Comparison of ENCODE assay signal across 5 cellular contexts in the genomic region with DNA sequence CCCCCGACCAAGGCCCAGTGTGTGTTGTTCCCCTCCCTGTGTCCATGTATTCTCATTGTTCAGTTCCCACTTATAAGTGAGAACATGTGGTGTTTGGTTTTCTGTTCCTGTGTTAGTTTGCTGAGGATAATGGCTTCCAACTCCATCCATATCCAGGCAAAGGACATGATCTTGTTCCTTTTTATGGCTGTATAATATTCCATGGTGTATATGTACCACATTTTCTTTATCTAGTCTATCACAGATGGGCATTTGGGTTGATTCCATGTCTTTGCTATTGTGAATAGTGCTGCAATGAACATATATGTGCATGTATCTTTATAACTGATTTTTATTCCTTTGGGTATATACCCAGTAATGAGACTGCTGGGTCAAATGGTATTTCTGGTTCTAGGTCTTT.
A peak's percentile ranks its signal among the peaks of the same experiment; 100 is the strongest.
DNase-seq lines count a peak whose midpoint lies in the region; ATAC-seq, FAIRE-seq and TF ChIP-seq lines count a peak whose summit lies in the region.
"Not testable (repeated sequence)": the region's sequence is repeated elsewhere in the genome, so short reads cannot be mapped to it uniquely, and the experiment has no call there.

No MANE protein-coding gene starts in this region.

- H4K20me1 ChIP-seq in K562 (replicated peaks; ENCODE audit: control insufficient read depth, insufficient read depth, low read length) = not testable (repeated sequence)

- H3K4me3 Mint-ChIP-seq in activated naive CD8-positive, alpha-beta T cell treated with anti-CD3 and anti-CD28 coated beads, Interleukin-2, amount 10 ng/mL, durations not matched to agents 7 days and 5 days = not testable (repeated sequence)
- peak overlapping the region; percentile 74 for H3K4me3 Mint-ChIP-seq in endothelial cell (ENCODE audit: unreplicated experiment)

- intact Hi-C loops in K562 (cut with micrococcal nuclease) = not testable (repeated sequence)

- not testable (repeated sequence) for DNase-seq in activated naive CD8-positive, alpha-beta T cell treated with anti-CD3 and anti-CD28 coated beads, Interleukin-2, amount 10 ng/mL, durations not matched to agents 7 days and 5 days; K562 (ENCODE audit: extremely low read depth in 1 of 4, low spot score in 3 of 4); endothelial cell (ENCODE audit: low spot score)

- H3K27ac ChIP-seq in HEK293 (ENCODE audit: extremely low read depth, low read depth, low read length); K562 (ENCODE audit: extremely low read depth, low read depth, low read length): not testable (repeated sequence)

- TF ChIP-seq CTCF in HEK293 (tag by site-specific recombination; IDR thresholded peaks at IDR 0.05); K562 (IDR thresholded peaks at IDR 0.05 in 2 of 3, conservative IDR thresholded peaks at IDR 0.05 in 1 of 3; ENCODE audit: insufficient read depth in 2 of 3, low read depth in 1 of 3, low read length in 3 of 3); endothelial cell (IDR thresholded peaks at IDR 0.05; ENCODE audit: unreplicated experiment): not testable (repeated sequence)

- peak overlapping the region; percentile 5 for H3K27ac Mint-ChIP-seq in activated naive CD8-positive, alpha-beta T cell treated with anti-CD3 and anti-CD28 coated beads, Interleukin-2, amount 10 ng/mL, durations not matched to agents 7 days and 5 days
- H3K27ac Mint-ChIP-seq in endothelial cell (ENCODE audit: unreplicated experiment) = not testable (repeated sequence)

- H3K36me3 Mint-ChIP-seq in activated naive CD8-positive, alpha-beta T cell treated with anti-CD3 and anti-CD28 coated beads, Interleukin-2, amount 10 ng/mL, durations not matched to agents 7 days and 5 days = peaks cover 49% of the 10 kb centered on the region
- H3K36me3 Mint-ChIP-seq in endothelial cell (ENCODE audit: low read depth, unreplicated experiment) = peaks cover 55% of the 10 kb centered on the region

- not testable (repeated sequence) for H3K27me3 ChIP-seq in K562 (ENCODE audit: control insufficient read depth in 2 of 2, insufficient read depth in 2 of 2, low read length in 2 of 2)

- CTCF ChIA-PET in HEK293 (lab: Yijun Ruan, JAX); K562 (lab: Yijun Ruan, JAX; ENCODE audit: low intra/inter-chr PET ratio): not testable (repeated sequence)

- H3K9ac ChIP-seq in K562 (ENCODE audit: insufficient read depth in 1 of 2, low read depth in 2 of 2, low read length in 2 of 2) = not testable (repeated sequence)

- not testable (repeated sequence) for H3K9me3 ChIP-seq in HEK293 (ENCODE audit: control insufficient read depth, insufficient read depth, low read depth, low read length); K562 (replicated peaks; ENCODE audit: control insufficient read depth, insufficient read depth, low read depth, low read length)

- WGBS in K562 (ENCODE audit: insufficient coverage, low coverage, missing lambda C conversion rate) = 94% methylated on average over 1 of the region's 1 CpG

- in situ Hi-C loops in K562 (cut with MboI) = not testable (repeated sequence)

- peaks cover 0 to 15% of the 10 kb centered on the region in 2 experiments; a peak in 1 of 3 replicates for H3K36me3 ChIP-seq in HEK293 (ENCODE audit: control insufficient read depth in 2 of 2, insufficient read depth in 1 of 2, low read length in 2 of 2)
- H3K36me3 ChIP-seq in K562 (ENCODE audit: control insufficient read depth, insufficient read depth, low read length) = not testable (repeated sequence)

- not testable (repeated sequence) for H3K27me3 Mint-ChIP-seq in activated naive CD8-positive, alpha-beta T cell treated with anti-CD3 and anti-CD28 coated beads, Interleukin-2, amount 10 ng/mL, durations not matched to agents 7 days and 5 days; endothelial cell (ENCODE audit: unreplicated experiment)

- H3K79me2 ChIP-seq in K562 (ENCODE audit: control insufficient read depth, insufficient read depth, low read length) = not testable (repeated sequence)

- H3K9me1 ChIP-seq in K562 (ENCODE audit: control insufficient read depth, insufficient read depth, low read length) = not testable (repeated sequence)

- H3K4me2 ChIP-seq in K562 (ENCODE audit: insufficient read depth, low read length) = not testable (repeated sequence)

- not testable (repeated sequence) for BruUV-seq in K562 (replicated peaks; lab: Mats Ljungman, UMichigan)

- not testable (repeated sequence) for FAIRE-seq in K562 (lab: Jason Lieb, UNC)

- H3K9me3 Mint-ChIP-seq in activated naive CD8-positive, alpha-beta T cell treated with anti-CD3 and anti-CD28 coated beads, Interleukin-2, amount 10 ng/mL, durations not matched to agents 7 days and 5 days = peaks cover 18% of the 10 kb centered on the region
- H3K9me3 Mint-ChIP-seq in endothelial cell (ENCODE audit: unreplicated experiment) = not testable (repeated sequence)

- POLR2A ChIA-PET in HEK293 (lab: Yijun Ruan, JAX); activated naive CD8-positive, alpha-beta T cell treated with anti-CD3 and anti-CD28 coated beads, Interleukin-2, amount 10 ng/mL, durations not matched to agents 7 days and 5 days (lab: Charles Lee); K562 (lab: Yijun Ruan, JAX): not testable (repeated sequence)

- TF ChIP-seq RAD21 in K562 (CRISPR knock-in tag; conservative IDR thresholded peaks at IDR 0.05 in 1 of 2, IDR thresholded peaks at IDR 0.05 in 1 of 2) = not testable (repeated sequence)

- not testable (repeated sequence) for H3K4me3 ChIP-seq in HEK293 (ENCODE audit: low read depth, low read length); K562

- not testable (repeated sequence) for H2AFZ ChIP-seq in K562 (ENCODE audit: low read depth, low read length)

- not testable (repeated sequence) for H3K4me1 Mint-ChIP-seq in activated naive CD8-positive, alpha-beta T cell treated with anti-CD3 and anti-CD28 coated beads, Interleukin-2, amount 10 ng/mL, durations not matched to agents 7 days and 5 days; endothelial cell (ENCODE audit: unreplicated experiment)

- TF ChIP-seq EP300 in K562 (IDR thresholded peaks at IDR 0.05; ENCODE audit: low read length) = not testable (repeated sequence)

- not testable (repeated sequence) for H3K4me1 ChIP-seq in HEK293 (ENCODE audit: control insufficient read depth, insufficient read depth, low read length); K562 (replicated peaks in 1 of 2; ENCODE audit: control insufficient read depth in 2 of 2, insufficient read depth in 2 of 2, low read length in 2 of 2)

- TF ChIP-seq POLR2A in K562 (conservative IDR thresholded peaks at IDR 0.05) = not testable (repeated sequence)

- not testable (repeated sequence) for ATAC-seq in SK-N-SH treated with all-trans-retinoic acid at 6 μM for 48 hours; activated naive CD8-positive, alpha-beta T cell treated with anti-CD3 and anti-CD28 coated beads, Interleukin-2, amount 10 ng/mL, durations not matched to agents 7 days and 5 days (ENCODE audit: low read depth); K562

TF ChIP-seq in HEK293, 187 proteins besides CTCF, POLR2A, EP300 and RAD21:
- TF ChIP-seq ZNF146 (tag by site-specific recombination; IDR thresholded peaks at IDR 0.05) = peak; percentile 86

TF ChIP-seq in SK-N-SH treated with all-trans-retinoic acid at 6 μM for 48 hours, 23 proteins besides CTCF, POLR2A, EP300 and RAD21:
- TF ChIP-seq ZNF8 (CRISPR knock-in tag; IDR thresholded peaks at IDR 0.05) = peak; percentile 75
TF ChIP-seq in SK-N-SH treated with all-trans-retinoic acid at 6 μM for 48 hours: peak in this region for 1; not testable (repeated sequence) for 22.

TF ChIP-seq in K562, 482 proteins besides CTCF, POLR2A, EP300 and RAD21:
- TF ChIP-seq BCOR (IDR thresholded peaks at IDR 0.05) (0 out of 2 replicates have a peak, but pooled peaks have one; percentile 23), KDM1A (IDR thresholded peaks at IDR 0.05) (0 out of 4 replicates have a peak, but pooled peaks of 1 of the 2 experiments have one; percentile 9), ZNF146 (CRISPR knock-in tag; IDR thresholded peaks at IDR 0.05; ENCODE audit: unreplicated experiment) (peak; percentile 93)
